Comparison of ENCODE assay signal across 12 cellular contexts in the genomic region with DNA sequence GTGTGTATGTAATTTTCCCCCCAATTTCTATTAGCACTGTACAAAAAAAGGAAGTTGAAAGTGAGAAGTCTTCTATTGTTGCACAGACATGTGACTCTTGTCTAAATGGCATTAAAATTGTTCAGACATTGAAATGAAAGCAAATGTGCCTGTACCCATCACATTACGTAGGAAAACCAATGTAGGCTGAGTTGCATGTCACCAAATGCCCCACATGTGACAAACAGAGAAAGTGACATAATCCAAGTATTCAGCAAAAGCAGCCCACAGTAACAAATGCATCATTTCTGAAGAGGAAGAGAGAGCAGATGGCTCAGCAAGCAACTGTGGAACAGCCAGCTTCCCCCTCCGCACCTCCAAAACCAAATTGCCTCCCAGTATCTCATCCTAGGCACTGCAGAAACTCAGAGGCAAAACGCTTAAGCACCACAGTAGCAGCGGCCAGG.
DNase-seq lines count a peak whose midpoint lies in the region; ATAC-seq and TF ChIP-seq lines count a peak whose summit lies in the region.
"Had no signal": no experiment of that assay in that cellular context is flagged by ENCODE, and none has a peak within 500 bp of the region (broad histone marks: within the 10 kb centered on the region; RNA-seq: fewer than 3 reads in every experiment).

No MANE protein-coding gene starts in this region.

- WGBS in esophagus muscularis mucosa, result 79% methylated on average over 4 of the region's 4 CpGs

- H3K4me3 Mint-ChIP-seq in activated T-cell treated with anti-CD3 and anti-CD28 coated beads, Interleukin-2, amount 50 U/mL, for 4 hours, result no peak overlapping the region
- no peak overlapping the region for H3K4me3 Mint-ChIP-seq in stimulated activated naive CD8-positive, alpha-beta T cell treated with anti-CD3 and anti-CD28 coated beads, Interleukin-15, amount 100 ng/mL, for 72 hours
- H3K4me3 Mint-ChIP-seq: activated CD4-positive, alpha-beta T cell treated with anti-CD3 and anti-CD28 coated beads, Interleukin-2, amount 10 ng/mL, durations not matched to agents 7 days and 5 days had no signal

- no peaks in the 10 kb centered on the region for H3K36me3 Mint-ChIP-seq in activated T-cell treated with anti-CD3 and anti-CD28 coated beads, Interleukin-2, amount 50 U/mL, for 4 hours (ENCODE audit: insufficient read depth)

- no peak overlapping the region for H3K4me3 ChIP-seq in esophagus muscularis mucosa
- H3K4me3 ChIP-seq: vagina had no signal

- H3K4me1 ChIP-seq in esophagus muscularis mucosa, result no peaks in the 10 kb centered on the region
- H3K4me1 ChIP-seq: parathyroid adenoma, vagina had no signal

- H3K27me3 Mint-ChIP-seq in activated T-cell treated with anti-CD3 and anti-CD28 coated beads, Interleukin-2, amount 50 U/mL, for 4 hours (ENCODE audit: low read depth), result no peaks in the 10 kb centered on the region
- no peaks in the 10 kb centered on the region for H3K27me3 Mint-ChIP-seq in stimulated activated naive CD8-positive, alpha-beta T cell treated with anti-CD3 and anti-CD28 coated beads, Interleukin-15, amount 100 ng/mL, for 72 hours

- H3K4me1 Mint-ChIP-seq in activated T-cell treated with anti-CD3 and anti-CD28 coated beads, Interleukin-2, amount 50 U/mL, for 4 hours (ENCODE audit: low read depth), result no peaks in the 10 kb centered on the region
- peaks cover 5% of the 10 kb centered on the region for H3K4me1 Mint-ChIP-seq in stimulated activated naive CD8-positive, alpha-beta T cell treated with anti-CD3 and anti-CD28 coated beads, Interleukin-15, amount 100 ng/mL, for 72 hours

- intact Hi-C loops in esophagus muscularis mucosa (cut with DNase I), result no loop called here

- DNase-seq in activated T-cell treated with anti-CD3 and anti-CD28 coated beads, Interleukin-2, amount 50 U/mL, for 4 hours, result no peak
- DNase-seq in activated T-cell treated with anti-CD3 and anti-CD28 coated beads, Interleukin-2, amount 50 U/mL, for 48 hours, result no peak
- DNase-seq in SIG-M5 (lab: John Stamatoyannopoulos, UW) (peak; percentile 28), esophagus muscularis mucosa (ENCODE audit: extremely low spot score) (no peak), cortex of kidney (lab: John Stamatoyannopoulos, UW) (no peak), D341Med (ENCODE audit: low spot score) (no peak)
- DNase-seq in stimulated activated naive CD8-positive, alpha-beta T cell treated with anti-CD3 and anti-CD28 coated beads, Interleukin-15, amount 100 ng/mL, for 72 hours, result no peak
- DNase-seq: activated CD4-positive, alpha-beta T cell treated with anti-CD3 and anti-CD28 coated beads, Interleukin-2, amount 10 ng/mL, durations not matched to agents 7 days and 5 days had no signal

- no peak for TF ChIP-seq POLR2A in esophagus muscularis mucosa (IDR thresholded peaks at IDR 0.05; ENCODE audit: low read depth)

- H3K27me3 ChIP-seq in esophagus muscularis mucosa, result no peaks in the 10 kb centered on the region
- H3K27me3 ChIP-seq: vagina had no signal

- ATAC-seq in activated T-cell treated with anti-CD3 and anti-CD28 coated beads, Interleukin-2, amount 50 U/mL, for 4 hours, result peak; percentile 14 to 32
- peak; percentile 81 for ATAC-seq in HG02970 (IDR thresholded peaks at IDR 0.05; ENCODE audit: low FRiP score, unreplicated experiment)
- ATAC-seq in stimulated activated naive CD8-positive, alpha-beta T cell treated with anti-CD3 and anti-CD28 coated beads, Interleukin-15, amount 100 ng/mL, for 72 hours, result peak; percentile 74

- no peak for TF ChIP-seq CTCF in esophagus muscularis mucosa (IDR thresholded peaks at IDR 0.05)

- no peak for TF ChIP-seq EP300 in esophagus muscularis mucosa (IDR thresholded peaks at IDR 0.05)

- H3K36me3 ChIP-seq in esophagus muscularis mucosa, result no peaks in the 10 kb centered on the region
- H3K36me3 ChIP-seq: vagina had no signal

- no peaks in the 10 kb centered on the region for H3K9me3 ChIP-seq in esophagus muscularis mucosa
- H3K9me3 ChIP-seq: vagina had no signal

- no peak overlapping the region for H3K27ac ChIP-seq in esophagus muscularis mucosa (replicated peaks in 1 of 4)
- H3K27ac ChIP-seq: epithelial cell of prostate, parathyroid adenoma, vagina had no signal

- no peaks in the 10 kb centered on the region for H3K9me3 Mint-ChIP-seq in activated T-cell treated with anti-CD3 and anti-CD28 coated beads, Interleukin-2, amount 50 U/mL, for 4 hours
- H3K9me3 Mint-ChIP-seq in stimulated activated naive CD8-positive, alpha-beta T cell treated with anti-CD3 and anti-CD28 coated beads, Interleukin-15, amount 100 ng/mL, for 72 hours, result no peaks in the 10 kb centered on the region
- H3K9me3 Mint-ChIP-seq: activated CD4-positive, alpha-beta T cell treated with anti-CD3 and anti-CD28 coated beads, Interleukin-2, amount 10 ng/mL, durations not matched to agents 7 days and 5 days had no signal

- H3K27ac Mint-ChIP-seq in stimulated activated naive CD8-positive, alpha-beta T cell treated with anti-CD3 and anti-CD28 coated beads, Interleukin-15, amount 100 ng/mL, for 72 hours, result no peak overlapping the region
- H3K27ac Mint-ChIP-seq: activated CD4-positive, alpha-beta T cell treated with anti-CD3 and anti-CD28 coated beads, Interleukin-2, amount 10 ng/mL, durations not matched to agents 7 days and 5 days had no signal

Comparison
In these comparisons a context has a peak if more than half of its experiments do, and no peak if none do; other contexts are left out.
1. ATAC-seq: peak in every context shown above with its lines; median percentile 81 in HG02970; 74 in stimulated activated naive CD8-positive, alpha-beta T cell treated with anti-CD3 and anti-CD28 coated beads, Interleukin-15, amount 100 ng/mL, for 72 hours; 23 in activated T-cell treated with anti-CD3 and anti-CD28 coated beads, Interleukin-2, amount 50 U/mL, for 4 hours.